9 cellular contexts compared by ENCODE assay signal in genomic region chr5:150599917-150600511, GRCh38. TPM values are rescaled to one million over a fixed set of nuclear protein-coding genes. Genes with fewer than 3 reads are reported as not detected.
DNase-seq lines count a peak whose midpoint lies in the region; ATAC-seq, FAIRE-seq and TF ChIP-seq lines count a peak whose summit lies in the region.
"Had no signal": no experiment of that assay in that cellular context is flagged by ENCODE, and none has a peak within 500 bp of the region (broad histone marks: within the 10 kb centered on the region; RNA-seq: fewer than 3 reads in every experiment).

No MANE protein-coding gene starts in this region.

- BruUV-seq in GM12878 (replicated peaks; lab: Mats Ljungman, UMichigan) = no TSS peak

- no peaks in the 10 kb centered on the region for H3K79me2 ChIP-seq in GM12878 (ENCODE audit: control insufficient read depth, insufficient read depth, low read length)

- in situ Hi-C loops in GM12878 (cut with MboI) = no loop called here

- peak; percentile 24 for ATAC-seq in GM12878
- peak; percentile 61 for ATAC-seq in left lobe of liver
- no peak for ATAC-seq in HG02642 (IDR thresholded peaks at IDR 0.05; ENCODE audit: poor library complexity, unreplicated experiment)
- ATAC-seq in HG02884 (IDR thresholded peaks at IDR 0.05; ENCODE audit: unreplicated experiment) = no peak

- H3K27me3 ChIP-seq in GM12878 (replicated peaks in 1 of 2; ENCODE audit: control insufficient read depth in 2 of 2, insufficient read depth in 2 of 2, low read length in 1 of 2) (no peaks in the 10 kb centered on the region; a peak in 1 of 4 replicates), uterus (no peaks in the 10 kb centered on the region)

- H4K20me1 ChIP-seq in GM12878 (ENCODE audit: control insufficient read depth, insufficient read depth) = no peaks in the 10 kb centered on the region

- H3K4me1 ChIP-seq in GM12878 (ENCODE audit: control insufficient read depth, insufficient read depth, low read length) (peaks cover 4% of the 10 kb centered on the region), uterus (peaks cover 0 to 8% of the 10 kb centered on the region in 2 donors)

- no peak for FAIRE-seq in GM12878 (lab: Jason Lieb, UNC)
- FAIRE-seq: A204.1 had no signal

- H3K9ac ChIP-seq in GM12878 (ENCODE audit: control insufficient read depth, insufficient read depth, low read length) = no peak overlapping the region

- no peaks in the 10 kb centered on the region for H3K9me3 ChIP-seq in GM12878 (replicated peaks; ENCODE audit: control insufficient read depth, insufficient read depth, low read length)
- H3K9me3 ChIP-seq in uterus = no peaks in the 10 kb centered on the region

- intact Hi-C loops in GM12878 (cut with micrococcal nuclease; ENCODE audit: unreplicated experiment) (no loop called here), uterus (cut with DNase I; ENCODE audit: low total_unique reads) (no loop called here)

- WGBS in GM12878 (ENCODE audit: insufficient coverage, insufficient replicate concordance, low lambda C conversion rate, missing lambda C conversion rate) = 43% methylated on average over 11 of the region's 11 CpGs

- H3K4me2 ChIP-seq in GM12878 (ENCODE audit: control insufficient read depth, insufficient read depth) = no peak overlapping the region

- H3K4me3 ChIP-seq in GM12878 (no peak overlapping the region), uterus (no peak overlapping the region)

- no peak overlapping the region for H2AFZ ChIP-seq in GM12878 (ENCODE audit: control insufficient read depth, low read depth, low read length)

- DNase-seq in NCI-H2081 (lab: John Stamatoyannopoulos, UW) (peak; percentile 13 to 22), NCI-H2081 treated with DMSO at 0.1 percent for 48 hours (lab: John Stamatoyannopoulos, UW) (no peak), GM12878 (ENCODE audit: low read depth, low spot score) (no peak), left lobe of liver (ENCODE audit: low spot score) (peak; percentile 72), uterus (peak; percentile 79 to 84)
- no peak for DNase-seq in stimulated activated CD4-positive, alpha-beta T cell treated with anti-CD3 and anti-CD28 coated beads, Interleukin-1b, Interleukin-23, amount 100 ng/mL, for 48 hours

- RAD21 ChIA-PET in GM12878 (lab: Charles Lee; ENCODE audit: unreplicated experiment) = no interaction called here

- TF ChIP-seq POLR2A in GM12878 (IDR thresholded peaks at IDR 0.05; ENCODE audit: low read depth, low read length) = no peak
- TF ChIP-seq POLR2A in uterus (IDR thresholded peaks at IDR 0.05) = no peak

- H3K27ac ChIP-seq in GM12878 (ENCODE audit: control insufficient read depth, insufficient read depth) = no peak overlapping the region
- peak overlapping the region; percentile 12 to 68 for H3K27ac ChIP-seq in uterus

- SMC1A ChIA-PET in GM12878 (lab: Charles Lee; ENCODE audit: uncharacterized antibody, unreplicated experiment) = no interaction called here

- TF ChIP-seq CTCF in GM12878 (IDR thresholded peaks at IDR 0.05 in 2 of 3, conservative IDR thresholded peaks at IDR 0.05 in 1 of 3; ENCODE audit: control insufficient read depth in 2 of 3, extremely low read depth in 1 of 3, insufficient read depth in 1 of 3, low read depth in 3 of 3, low read length in 3 of 3) (no peak), uterus (IDR thresholded peaks at IDR 0.05) (no peak)

- no peak for TF ChIP-seq EP300 in GM12878 (IDR thresholded peaks at IDR 0.05; ENCODE audit: borderline replicate concordance in 1 of 2, control insufficient read depth in 1 of 2, low read depth in 2 of 2, low read length in 2 of 2)

- H3K36me3 ChIP-seq in GM12878 (ENCODE audit: control insufficient read depth in 2 of 2, insufficient read depth in 2 of 2, low read length in 1 of 2) = no peaks in the 10 kb centered on the region
- H3K36me3 ChIP-seq in uterus = no peaks in the 10 kb centered on the region

- POLR2A ChIA-PET in GM12878 (lab: Charles Lee) = interaction anchor here (1.0 kb wide), 1 partner anchor 26 kb away, joined by 3 read pairs; no protein-coding TSS in a partner anchor

- CTCF ChIA-PET in GM12878 (lab: Yijun Ruan, JAX) = interaction anchor here (0.6 to 1.0 kb wide), 2 partner anchors 19 to 58 kb away, joined by 3 read pairs; no protein-coding TSS in a partner anchor

- TF ChIP-seq RAD21 in GM12878 (IDR thresholded peaks at IDR 0.05; ENCODE audit: insufficient read depth, low read depth, low read length) = no peak

TF ChIP-seq in GM12878, 131 proteins besides CTCF, POLR2A, EP300 and RAD21 (continues in another document):
- peak; percentile 83 for TF ChIP-seq IKZF1 (conservative IDR thresholded peaks at IDR 0.05)
- peak; percentile 70 for TF ChIP-seq RELA (IDR thresholded peaks at IDR 0.05; ENCODE audit: borderline replicate concordance, partially characterized antibody)
- TF ChIP-seq CHD1 (IDR thresholded peaks at IDR 0.05; ENCODE audit: low read depth, low read length) = no peak
- no peak for TF ChIP-seq ZNF217 (IDR thresholded peaks at IDR 0.05)
- peak; percentile 75 for TF ChIP-seq ATF7 (IDR thresholded peaks at IDR 0.05; ENCODE audit: low read depth)
- no peak for TF ChIP-seq POLR2AphosphoS2 (IDR thresholded peaks at IDR 0.05; ENCODE audit: low read depth, low read length)
- TF ChIP-seq RELB (IDR thresholded peaks at IDR 0.05; ENCODE audit: low read depth) = peak; percentile 65; the same call in 1 of the 2 replicates
- no peak for TF ChIP-seq WRNIP1 (IDR thresholded peaks at IDR 0.05; ENCODE audit: borderline replicate concordance, low read depth, low read length)
- 0 out of 2 replicates have a peak, but pooled peaks have one; percentile 40 for TF ChIP-seq EED (IDR thresholded peaks at IDR 0.05; ENCODE audit: low read depth)
- TF ChIP-seq NR2C2 (IDR thresholded peaks at IDR 0.05; ENCODE audit: borderline replicate concordance, control insufficient read depth, insufficient read length, low read depth) = no peak
- no peak for TF ChIP-seq BHLHE40 (IDR thresholded peaks at IDR 0.05; ENCODE audit: borderline replicate concordance in 1 of 2, low read depth in 2 of 2, low read length in 1 of 2)
- TF ChIP-seq E4F1 (IDR thresholded peaks at IDR 0.05; ENCODE audit: borderline replicate concordance, partially characterized antibody) = no peak
- peak; percentile 54; the same call in 1 of the 2 replicates for TF ChIP-seq GATAD2B (conservative IDR thresholded peaks at IDR 0.05; ENCODE audit: low read depth)
- TF ChIP-seq SIX5 (IDR thresholded peaks at IDR 0.05; ENCODE audit: low read depth, low read length, severe bottlenecking) = no peak
- TF ChIP-seq NRF1 (conservative IDR thresholded peaks at IDR 0.05; ENCODE audit: low read depth, low read length) = no peak
- no peak for TF ChIP-seq ZNF622 (IDR thresholded peaks at IDR 0.05)
- TF ChIP-seq RFX5 (IDR thresholded peaks at IDR 0.05; ENCODE audit: low read depth, low read length) = no peak
- TF ChIP-seq GABPA (IDR thresholded peaks at IDR 0.05; ENCODE audit: low read depth) = no peak

RNA-seq across cellular contexts. Expression of gene SYNPO, which starts 40.4 kb away (rescaled TPM):
- 27.3 and 29.8 TPM in 2 replicates for total RNA-seq in GM12878 (2013; cell fraction: nucleolus; rRNA removed)
- total RNA-seq in GM12878 (2014; rRNA removed) (3.3 and 3.4 TPM in 2 replicates), GM12878 (2014; rRNA removed; fragmentation: Illumina TruSeq; extraction: Trizol) (4.4 and 4.5 TPM in 2 replicates), GM12878 (2021) (21.0 and 21.8 TPM in 2 replicates), left lobe of liver (51.7 TPM), uterus (100 to 1,000 TPM in 1 of 4 donors, 10 to 100 TPM in 1, 1 to 10 TPM in 2; 3.6 to 146 (median 10.6) TPM)
- 10.8 TPM for polyA plus RNA-seq in GM12878 (2011; ENCODE audit: low read depth)
- polyA plus RNA-seq in GM12878 (2011; rRNA removed) (11.0 and 18.3 TPM in 2 replicates), GM12878 (2014; fragmentation: Illumina TruSeq; extraction: Trizol) (8.7 and 9.4 TPM in 2 replicates), GM12878 (2014; fragmentation: Nextera tagmentation; extraction: Ambion mirVana) (1 to 10 TPM; 1.9 to 2.3 TPM), GM12878 (2014; rRNA removed) (10.1 and 10.7 TPM in 2 replicates), GM12878 (2016; fragmentation: Nextera tagmentation; extraction: Ambion mirVana) (1 to 10 TPM in 1 of 2 experiments, under 1 TPM in 1; 0.77 to 2.0 TPM)
- polyA plus RNA-seq in GM12878 (2011; cell fraction: cytosol; rRNA removed) = 24.0 and 25.6 TPM in 2 replicates
- polyA plus RNA-seq in GM12878 (2011; cell fraction: nucleus; rRNA removed) = 20.3 and 21.1 TPM in 2 replicates
- 19.5 and 20.5 TPM in 2 replicates for polyA plus RNA-seq in GM12878 (2012)
- 18.7 and 24.1 TPM in 2 replicates for polyA minus RNA-seq in GM12878 (2011; rRNA and poly(A)+ RNA removed)
- polyA minus RNA-seq in GM12878 (2011; cell fraction: cytosol; rRNA and poly(A)+ RNA removed) = 10.3 and 10.8 TPM in 2 replicates
- polyA minus RNA-seq in GM12878 (2011; cell fraction: nucleus; rRNA and poly(A)+ RNA removed) = 7.5 and 11.7 TPM in 2 replicates

Comparison
In these comparisons a context has a peak if more than half of its experiments do, and no peak if none do; other contexts are left out.
1. DNase-seq: peak in NCI-H2081 (2 of 2), left lobe of liver (single experiment) and uterus (2 of 2); none in NCI-H2081 treated with DMSO at 0.1 percent for 48 hours (single experiment), GM12878 (single experiment) and stimulated activated CD4-positive, alpha-beta T cell treated with anti-CD3 and anti-CD28 coated beads, Interleukin-1b, Interleukin-23, amount 100 ng/mL, for 48 hours (single experiment).
2. ATAC-seq: peak in GM12878 (single experiment) and left lobe of liver (single experiment); none in HG02642 (single experiment) and HG02884 (single experiment).